ENCODE assay signal across 8 cellular contexts in genomic region chr15:80991446-80991845, GRCh38. TPM values are rescaled to one million over a fixed set of nuclear protein-coding genes. Genes with fewer than 3 reads are reported as not detected.
DNase-seq lines count a peak whose midpoint lies in the region; ATAC-seq and TF ChIP-seq lines count a peak whose summit lies in the region.

No MANE protein-coding gene starts in this region.

- peak; percentile 79 to 88 for TF ChIP-seq EP300 in tibial nerve (IDR thresholded peaks at IDR 0.05)

- H3K4me1 ChIP-seq in tibial nerve: peaks cover 0 to 48% (median 25%) of the 10 kb centered on the region in 4 donors

- H3K27ac Mint-ChIP-seq in activated CD4-positive, alpha-beta T cell treated with anti-CD3 and anti-CD28 coated beads, Interleukin-2, amount 10 ng/mL, durations not matched to agents 7 days and 5 days: peak overlapping the region; percentile 97
- H3K27ac Mint-ChIP-seq in activated T-helper 1 cell treated with anti-CD3 and anti-CD28 coated beads, Interleukin-12 subunit alpha, Interleukin-12 subunit beta, Interleukin-2, Interleukin-4 antibody, amounts not matched to agents 30 ng/mL and 10 ng/mL and 1 ng/mL, durations not matched to agents 14 hours and 24 hours and 36 hours: peak overlapping the region; percentile 21

- H3K36me3 Mint-ChIP-seq in activated CD4-positive, alpha-beta T cell treated with anti-CD3 and anti-CD28 coated beads, Interleukin-2, amount 10 ng/mL, durations not matched to agents 7 days and 5 days (ENCODE audit: low read depth): peaks cover 20% of the 10 kb centered on the region
- peaks cover 13% of the 10 kb centered on the region for H3K36me3 Mint-ChIP-seq in activated T-helper 1 cell treated with anti-CD3 and anti-CD28 coated beads, Interleukin-12 subunit alpha, Interleukin-12 subunit beta, Interleukin-2, Interleukin-4 antibody, amounts not matched to agents 30 ng/mL and 10 ng/mL and 1 ng/mL, durations not matched to agents 14 hours and 24 hours and 36 hours (ENCODE audit: low read depth)

- WGBS in tibial nerve, 2 donors: 20 to 24% methylated on average over 4 of the region's 4 CpGs

- H3K27ac ChIP-seq in tibial nerve: peak overlapping the region; percentile 85 to 97 (median 92)

- H3K4me3 Mint-ChIP-seq in activated CD4-positive, alpha-beta T cell treated with anti-CD3 and anti-CD28 coated beads, Interleukin-2, amount 10 ng/mL, durations not matched to agents 7 days and 5 days: peak overlapping the region; percentile 5
- H3K4me3 Mint-ChIP-seq in activated T-helper 1 cell treated with anti-CD3 and anti-CD28 coated beads, Interleukin-12 subunit alpha, Interleukin-12 subunit beta, Interleukin-2, Interleukin-4 antibody, amounts not matched to agents 30 ng/mL and 10 ng/mL and 1 ng/mL, durations not matched to agents 14 hours and 24 hours and 36 hours: peak overlapping the region; percentile 9

- peaks cover 0 to 2% (median 0%) of the 10 kb centered on the region in 4 donors for H3K9me3 ChIP-seq in tibial nerve

- DNase-seq in activated CD4-positive, alpha-beta T cell treated with anti-CD3 and anti-CD28 coated beads, Interleukin-2, amount 10 ng/mL, durations not matched to agents 7 days and 5 days: peak; percentile 58
- DNase-seq in activated CD4-positive, alpha-beta T cell treated with anti-CD3 and anti-CD28 coated beads, Interleukin-2, amount 50 U/mL, for 1 hour: no peak
- peak; percentile 35 for DNase-seq in activated T-helper 1 cell treated with anti-CD3 and anti-CD28 coated beads, Interleukin-12 subunit alpha, Interleukin-12 subunit beta, Interleukin-2, Interleukin-4 antibody, amounts not matched to agents 30 ng/mL and 10 ng/mL and 1 ng/mL, durations not matched to agents 14 hours and 24 hours and 36 hours (ENCODE audit: low spot score)
- peak; percentile 34 to 68 for DNase-seq in hippocampal formation (lab: John Stamatoyannopoulos, UW)
- peak; percentile 55 to 80 for DNase-seq in tibial nerve (ENCODE audit: low spot score in 2 of 2)
- no peak for DNase-seq in NCI-H1436 treated with DMSO at 0.1 percent for 48 hours (lab: John Stamatoyannopoulos, UW)
- DNase-seq in retina: no peak

- peaks cover 3% of the 10 kb centered on the region for H3K9me3 Mint-ChIP-seq in activated CD4-positive, alpha-beta T cell treated with anti-CD3 and anti-CD28 coated beads, Interleukin-2, amount 10 ng/mL, durations not matched to agents 7 days and 5 days
- no peaks in the 10 kb centered on the region for H3K9me3 Mint-ChIP-seq in activated T-helper 1 cell treated with anti-CD3 and anti-CD28 coated beads, Interleukin-12 subunit alpha, Interleukin-12 subunit beta, Interleukin-2, Interleukin-4 antibody, amounts not matched to agents 30 ng/mL and 10 ng/mL and 1 ng/mL, durations not matched to agents 14 hours and 24 hours and 36 hours

- POLR2A ChIA-PET in activated CD4-positive, alpha-beta T cell treated with anti-CD3 and anti-CD28 coated beads, Interleukin-2, amount 10 ng/mL, durations not matched to agents 7 days and 5 days (lab: Charles Lee): no interaction called here

- no peaks in the 10 kb centered on the region for H3K36me3 ChIP-seq in tibial nerve

- ATAC-seq in HG03565 (IDR thresholded peaks at IDR 0.05; ENCODE audit: unreplicated experiment): no peak

- TF ChIP-seq POLR2A in tibial nerve (IDR thresholded peaks at IDR 0.05): peak in 1 of 2 donors; percentile 23

- CTCF ChIA-PET in activated CD4-positive, alpha-beta T cell treated with anti-CD3 and anti-CD28 coated beads, Interleukin-2, amount 10 ng/mL, durations not matched to agents 7 days and 5 days (lab: Charles Lee): interaction anchor here (0.5 to 1.7 kb wide), 6 partner anchors 14 to 1189 kb away, joined by 3 to 11 read pairs (median 3); no protein-coding TSS in a partner anchor

- no peaks in the 10 kb centered on the region for H3K27me3 ChIP-seq in tibial nerve

- peaks cover 58% of the 10 kb centered on the region for H3K4me1 Mint-ChIP-seq in activated CD4-positive, alpha-beta T cell treated with anti-CD3 and anti-CD28 coated beads, Interleukin-2, amount 10 ng/mL, durations not matched to agents 7 days and 5 days
- H3K4me1 Mint-ChIP-seq in activated T-helper 1 cell treated with anti-CD3 and anti-CD28 coated beads, Interleukin-12 subunit alpha, Interleukin-12 subunit beta, Interleukin-2, Interleukin-4 antibody, amounts not matched to agents 30 ng/mL and 10 ng/mL and 1 ng/mL, durations not matched to agents 14 hours and 24 hours and 36 hours (ENCODE audit: low read depth): peaks cover 54% of the 10 kb centered on the region

- intact Hi-C loops in activated T-helper 1 cell treated with anti-CD3 and anti-CD28 coated beads, Interleukin-12 subunit alpha, Interleukin-12 subunit beta, Interleukin-2, Interleukin-4 antibody, amounts not matched to agents 30 ng/mL and 10 ng/mL and 1 ng/mL, durations not matched to agents 14 hours and 24 hours and 36 hours (cut with micrococcal nuclease): loop anchor here (1.0 kb wide), 2 partner anchors 9 to 333 kb away; partner anchors contain the start of genes STARD5 and TLNRD1

- peak in 1 of 5 experiments; percentile 13 for TF ChIP-seq CTCF in tibial nerve (IDR thresholded peaks at IDR 0.05)

- no peaks in the 10 kb centered on the region for H3K27me3 Mint-ChIP-seq in activated CD4-positive, alpha-beta T cell treated with anti-CD3 and anti-CD28 coated beads, Interleukin-2, amount 10 ng/mL, durations not matched to agents 7 days and 5 days
- H3K27me3 Mint-ChIP-seq in activated T-helper 1 cell treated with anti-CD3 and anti-CD28 coated beads, Interleukin-12 subunit alpha, Interleukin-12 subunit beta, Interleukin-2, Interleukin-4 antibody, amounts not matched to agents 30 ng/mL and 10 ng/mL and 1 ng/mL, durations not matched to agents 14 hours and 24 hours and 36 hours (ENCODE audit: insufficient read depth): no peaks in the 10 kb centered on the region

- no peak overlapping the region for H3K4me3 ChIP-seq in tibial nerve

RNA-seq across cellular contexts. Expression of gene MESD, which starts 1.8 kb away (rescaled TPM):
- 10 to 100 TPM; 34.0 to 34.3 TPM for total RNA-seq in activated CD4-positive, alpha-beta T cell treated with anti-CD3 and anti-CD28 coated beads, Interleukin-2, amount 10 ng/mL, durations not matched to agents 7 days and 5 days
- total RNA-seq in activated T-helper 1 cell treated with anti-CD3 and anti-CD28 coated beads, Interleukin-12 subunit alpha, Interleukin-12 subunit beta, Interleukin-2, Interleukin-4 antibody, amounts not matched to agents 30 ng/mL and 10 ng/mL and 1 ng/mL, durations not matched to agents 14 hours and 24 hours and 36 hours: 29.5 and 30.2 TPM in 2 replicates
- 10 to 100 TPM; 21.2 to 43.8 (median 35.1) TPM for total RNA-seq in tibial nerve

RNA-seq across cellular contexts. Expression of gene TLNRD1, which starts 9.3 kb away (rescaled TPM):
- 10 to 100 TPM; 28.6 to 34.2 TPM for total RNA-seq in activated CD4-positive, alpha-beta T cell treated with anti-CD3 and anti-CD28 coated beads, Interleukin-2, amount 10 ng/mL, durations not matched to agents 7 days and 5 days
- total RNA-seq in activated T-helper 1 cell treated with anti-CD3 and anti-CD28 coated beads, Interleukin-12 subunit alpha, Interleukin-12 subunit beta, Interleukin-2, Interleukin-4 antibody, amounts not matched to agents 30 ng/mL and 10 ng/mL and 1 ng/mL, durations not matched to agents 14 hours and 24 hours and 36 hours: 30.2 and 30.8 TPM in 2 replicates
- 10 to 100 TPM; 18.8 to 46.5 (median 30.0) TPM for total RNA-seq in tibial nerve

Comparison
In these comparisons a context has a peak if more than half of its experiments do, and no peak if none do; other contexts are left out.
1. DNase-seq: peak in activated CD4-positive, alpha-beta T cell treated with anti-CD3 and anti-CD28 coated beads, Interleukin-2, amount 10 ng/mL, durations not matched to agents 7 days and 5 days (single experiment), activated T-helper 1 cell treated with anti-CD3 and anti-CD28 coated beads, Interleukin-12 subunit alpha, Interleukin-12 subunit beta, Interleukin-2, Interleukin-4 antibody, amounts not matched to agents 30 ng/mL and 10 ng/mL and 1 ng/mL, durations not matched to agents 14 hours and 24 hours and 36 hours (single experiment), hippocampal formation (2 of 2) and tibial nerve (2 of 2); none in activated CD4-positive, alpha-beta T cell treated with anti-CD3 and anti-CD28 coated beads, Interleukin-2, amount 50 U/mL, for 1 hour (single experiment), NCI-H1436 treated with DMSO at 0.1 percent for 48 hours (single experiment) and retina (single experiment).